21 cellular contexts compared by ENCODE assay signal in the genomic region with DNA sequence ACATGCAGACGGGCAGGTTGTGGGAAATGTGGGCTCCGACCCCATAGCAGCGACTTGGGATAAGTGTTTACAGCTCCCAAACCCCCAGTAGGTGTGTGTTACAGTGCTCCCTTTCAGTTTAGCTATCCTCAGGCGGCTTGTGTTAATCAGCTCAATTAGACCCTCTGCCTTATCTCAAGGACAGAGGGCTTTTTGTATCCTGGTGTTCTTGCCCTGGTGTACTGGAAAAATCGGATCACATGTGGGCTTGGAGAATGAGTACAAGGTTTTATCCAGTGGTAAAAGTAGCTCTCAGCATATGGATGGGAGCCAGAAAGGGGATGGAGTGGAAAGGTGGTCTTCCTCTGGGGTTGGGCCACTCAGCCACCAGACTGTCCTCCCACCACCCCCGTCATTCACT.
DNase-seq lines count a peak whose midpoint lies in the region; ATAC-seq, FAIRE-seq and TF ChIP-seq lines count a peak whose summit lies in the region.
"Had no signal": no experiment of that assay in that cellular context is flagged by ENCODE, and none has a peak within 500 bp of the region (broad histone marks: within the 10 kb centered on the region; RNA-seq: fewer than 3 reads in every experiment).

No MANE protein-coding gene starts in this region.

- no peaks in the 10 kb centered on the region for H3K9me3 ChIP-seq in RWPE2 (ENCODE audit: severe bottlenecking)
- H3K9me3 ChIP-seq in H1 (ENCODE audit: insufficient read depth in 2 of 2, low read depth in 1 of 2, low read length in 1 of 2): no peaks in the 10 kb centered on the region
- H3K9me3 ChIP-seq in neural cell (ENCODE audit: low read length): no peaks in the 10 kb centered on the region
- no peaks in the 10 kb centered on the region for H3K9me3 ChIP-seq in SJCRH30 (replicated peaks)
- H3K9me3 ChIP-seq: BLaER1 treated with 17β-estradiol and CSF1 and Interleukin-3, amounts not matched to agents 10 nM and 100 nM had no signal

- TF ChIP-seq RAD21 in H1 (IDR thresholded peaks at IDR 0.05 in 1 of 2, conservative IDR thresholded peaks at IDR 0.05 in 1 of 2; ENCODE audit: low read depth in 2 of 2, low read length in 2 of 2) (no peak), neural cell (conservative IDR thresholded peaks at IDR 0.05) (no peak)

- H2AK5ac ChIP-seq in H1 (ENCODE audit: low read depth, low read length): no peak overlapping the region

- CTCF ChIA-PET in H1 (lab: Charles Lee; ENCODE audit: partially characterized antibody): no interaction called here

- H3K9ac ChIP-seq in H1 (replicated peaks in 1 of 4; ENCODE audit: extremely low read depth in 1 of 4, low read depth in 3 of 4, low read length in 3 of 4) (no peak overlapping the region), neural cell (ENCODE audit: low read length) (no peak overlapping the region)
- H3K9ac ChIP-seq: BLaER1 treated with 17β-estradiol and CSF1 and Interleukin-3, amounts not matched to agents 10 nM and 100 nM; GM23248 had no signal

- TF ChIP-seq CTCF in RWPE2 (IDR thresholded peaks at IDR 0.05; ENCODE audit: poor library complexity, severe bottlenecking) (no peak), H1 (IDR thresholded peaks at IDR 0.05; ENCODE audit: control extremely low read depth in 1 of 3, insufficient read depth in 1 of 3, low read depth in 1 of 3, low read length in 3 of 3) (no peak), neural cell (IDR thresholded peaks at IDR 0.05; ENCODE audit: poor library complexity, severe bottlenecking) (no peak)

- H3K27me3 ChIP-seq in RWPE2 (ENCODE audit: insufficient read depth, poor library complexity, severe bottlenecking): no peaks in the 10 kb centered on the region
- no peaks in the 10 kb centered on the region for H3K27me3 ChIP-seq in H1 (replicated peaks in 1 of 4; ENCODE audit: control insufficient read depth in 3 of 4, extremely low read depth in 1 of 4, insufficient read depth in 3 of 4, low read length in 3 of 4)
- H3K27me3 ChIP-seq in neural cell (ENCODE audit: insufficient read depth, low read depth, low read length): no peaks in the 10 kb centered on the region
- no peaks in the 10 kb centered on the region for H3K27me3 ChIP-seq in SJCRH30
- H3K27me3 ChIP-seq: BLaER1 treated with 17β-estradiol and CSF1 and Interleukin-3, amounts not matched to agents 10 nM and 100 nM had no signal

- no peak overlapping the region for H2BK120ac ChIP-seq in H1 (replicated peaks; ENCODE audit: low read depth, low read length)

- H3K4me1 ChIP-seq in RWPE2 (ENCODE audit: insufficient read depth, poor library complexity, severe bottlenecking) (peaks cover 20% of the 10 kb centered on the region), H1 (replicated peaks in 1 of 4; ENCODE audit: control insufficient read depth in 3 of 4, insufficient read depth in 4 of 4, low read length in 3 of 4) (no peaks in the 10 kb centered on the region), SJCRH30 (no peaks in the 10 kb centered on the region)
- H3K4me1 ChIP-seq: BLaER1 treated with 17β-estradiol and CSF1 and Interleukin-3, amounts not matched to agents 10 nM and 100 nM had no signal

- no peak overlapping the region for H2BK20ac ChIP-seq in H1 (ENCODE audit: low read length)

- peak; percentile 42 for DNase-seq in Right ventricle myocardium inferior (ENCODE audit: missing footprints)
- no peak for DNase-seq in cardiac septum (ENCODE audit: low spot score)
- DNase-seq in RWPE2 (ENCODE audit: low spot score): no peak
- no peak for DNase-seq in H1 (ENCODE audit: low read depth in 1 of 2, low spot score in 2 of 2)
- no peak for DNase-seq in UCSD-AML1 (lab: John Stamatoyannopoulos, UW; ENCODE audit: unreplicated experiment)
- no peak for DNase-seq in SJCRH30
- DNase-seq: Calu3; CD4-positive, alpha-beta T cell; CD8-positive, alpha-beta memory T cell; COR-L47; DMS53; DMS79 treated with DMSO at 0.1 percent for 48 hours; GM23248; H9 had no signal

- H3K79me1 ChIP-seq in H1 (ENCODE audit: low read depth, low read length): no peaks in the 10 kb centered on the region

- TF ChIP-seq POLR2A in H1 (IDR thresholded peaks at IDR 0.05; ENCODE audit: control extremely low read depth in 1 of 2, low read depth in 2 of 2, low read length in 2 of 2): no peak

- H4K91ac ChIP-seq in H1 (replicated peaks; ENCODE audit: insufficient read length, low read length): no peak overlapping the region

- H4K20me1 ChIP-seq in H1 (replicated peaks in 1 of 2; ENCODE audit: control insufficient read depth in 1 of 2, insufficient read depth in 2 of 2, low read length in 2 of 2): no peaks in the 10 kb centered on the region
- no peaks in the 10 kb centered on the region for H4K20me1 ChIP-seq in neural cell (ENCODE audit: insufficient read depth)
- H4K20me1 ChIP-seq: BLaER1 treated with 17β-estradiol and CSF1 and Interleukin-3, amounts not matched to agents 10 nM and 100 nM had no signal

- H4K8ac ChIP-seq in H1 (ENCODE audit: extremely low read depth, insufficient read depth, low read length): no peak overlapping the region

- ATAC-seq in Right ventricle myocardium inferior: no peak
- no peak for ATAC-seq in RWPE2 (ENCODE audit: low read depth)
- no peak for ATAC-seq in HG03175 (IDR thresholded peaks at IDR 0.05; ENCODE audit: unreplicated experiment)
- ATAC-seq: HCT116 had no signal

- TF ChIP-seq EP300 in H1 (IDR thresholded peaks at IDR 0.05; ENCODE audit: borderline replicate concordance in 1 of 2, low read depth in 2 of 2, low read length in 2 of 2) (no peak), neural cell (conservative IDR thresholded peaks at IDR 0.05; ENCODE audit: poor library complexity, severe bottlenecking) (no peak)

- H2BK5ac ChIP-seq in H1 (ENCODE audit: low read depth, low read length): no peak overlapping the region

- H3K79me2 ChIP-seq in H1 (ENCODE audit: control insufficient read depth in 1 of 2, insufficient read depth in 2 of 2, low read length in 2 of 2) (no peaks in the 10 kb centered on the region), neural cell (replicated peaks; ENCODE audit: insufficient read depth, low read length) (no peaks in the 10 kb centered on the region)

- H3K27ac ChIP-seq in RWPE2 (ENCODE audit: poor library complexity, severe bottlenecking) (peak overlapping the region; percentile 56), H1 (ENCODE audit: low read depth, low read length) (no peak overlapping the region), neural cell (ENCODE audit: low read length) (peak overlapping the region; percentile 38), SJCRH30 (no peak overlapping the region)
- H3K27ac ChIP-seq: 22Rv1; BLaER1 treated with 17β-estradiol and CSF1 and Interleukin-3, amounts not matched to agents 10 nM and 100 nM; GM23248 had no signal

- no peak overlapping the region for H3K14ac ChIP-seq in H1 (ENCODE audit: insufficient read length)

- H3K4me2 ChIP-seq in H1 (ENCODE audit: insufficient read depth in 1 of 2, low read depth in 2 of 2, low read length in 2 of 2) (no peak overlapping the region), neural cell (ENCODE audit: low read length) (no peak overlapping the region)
- H3K4me2 ChIP-seq: BLaER1 treated with 17β-estradiol and CSF1 and Interleukin-3, amounts not matched to agents 10 nM and 100 nM had no signal

- FAIRE-seq in H1 (lab: Jason Lieb, UNC): no peak
- FAIRE-seq: A204.1, GM12892 had no signal

- H3K36me3 ChIP-seq in RWPE2 (ENCODE audit: low read depth) (no peaks in the 10 kb centered on the region), H1 (ENCODE audit: control insufficient read depth in 2 of 4, insufficient read depth in 4 of 4, low read length in 3 of 4) (no peaks in the 10 kb centered on the region), neural cell (ENCODE audit: insufficient read depth, low read length) (no peaks in the 10 kb centered on the region), SJCRH30 (no peaks in the 10 kb centered on the region)
- H3K36me3 ChIP-seq: BLaER1 treated with 17β-estradiol and CSF1 and Interleukin-3, amounts not matched to agents 10 nM and 100 nM had no signal

- no peak overlapping the region for H2BK12ac ChIP-seq in H1 (ENCODE audit: low read depth, low read length)

- no peak overlapping the region for H3K18ac ChIP-seq in H1 (ENCODE audit: extremely low read depth, low read length)

- H3K9me2 ChIP-seq in neural cell (ENCODE audit: insufficient read depth, low read length): no peaks in the 10 kb centered on the region

- intact Hi-C loops in Right ventricle myocardium inferior (cut with DNase I) (no loop called here), cardiac septum (cut with DNase I) (no loop called here)

- no peak overlapping the region for H4K5ac ChIP-seq in H1 (ENCODE audit: insufficient read length, low read depth, low read length)

- no peak overlapping the region for H3K4me3 ChIP-seq in RWPE2 (ENCODE audit: severe bottlenecking)
- H3K4me3 ChIP-seq in H1 (ENCODE audit: extremely low read depth in 1 of 4, insufficient read depth in 2 of 4, low read depth in 3 of 4, low read length in 4 of 4): no peak overlapping the region
- H3K4me3 ChIP-seq in neural cell (ENCODE audit: low read length): no peak overlapping the region
- H3K4me3 ChIP-seq in SJCRH30: no peak overlapping the region
- H3K4me3 ChIP-seq: BLaER1 treated with 17β-estradiol and CSF1 and Interleukin-3, amounts not matched to agents 10 nM and 100 nM; GM23248 had no signal

- no peak overlapping the region for H3K23ac ChIP-seq in H1 (ENCODE audit: insufficient read length)

- H3K56ac ChIP-seq in H1 (replicated peaks; ENCODE audit: insufficient read length, low read depth, low read length): no peak overlapping the region

- H3K4ac ChIP-seq in H1 (replicated peaks; ENCODE audit: insufficient read length, low read depth, low read length): no peak overlapping the region

- POLR2A ChIA-PET in H1 (lab: Charles Lee; ENCODE audit: partially characterized antibody): no interaction called here

- H2BK15ac ChIP-seq in H1 (ENCODE audit: low read length): no peak overlapping the region

- H2AFZ ChIP-seq in H1 (ENCODE audit: low read length) (peak overlapping the region; percentile 81; the same call in 1 of the 2 replicates), neural cell (ENCODE audit: low read depth, low read length) (no peak overlapping the region)
- H2AFZ ChIP-seq: GM23248 had no signal

- H3K23me2 ChIP-seq in H1 (ENCODE audit: low read depth, low read length): no peaks in the 10 kb centered on the region

- 88% methylated on average over 6 of the region's 6 CpGs; no CpG with 5 or more reads in 1 of the 2 experiments for WGBS in H1 (ENCODE audit: extremely low coverage in 1 of 2, insufficient coverage in 1 of 2, insufficient read length in 1 of 2, insufficient replicate concordance in 2 of 2, low coverage in 1 of 2, low lambda C conversion rate in 2 of 2, missing lambda C conversion rate in 1 of 2), 2 experiments

- H3F3A ChIP-seq in neural cell (ENCODE audit: insufficient read depth, low read length, poor library complexity, severe bottlenecking): no peaks in the 10 kb centered on the region

TF ChIP-seq in H1, 55 proteins besides CTCF, POLR2A, EP300 and RAD21 (continues in another document):
- TF ChIP-seq, protein P1, sequence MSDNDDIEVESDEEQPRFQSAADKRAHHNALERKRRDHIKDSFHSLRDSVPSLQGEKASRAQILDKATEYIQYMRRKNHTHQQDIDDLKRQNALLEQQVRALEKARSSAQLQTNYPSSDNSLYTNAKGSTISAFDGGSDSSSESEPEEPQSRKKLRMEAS (IDR thresholded peaks at IDR 0.05): no peak

TF ChIP-seq in neural cell, 6 proteins besides CTCF, POLR2A, EP300 and RAD21 (continues in another document):
- TF ChIP-seq MXI1 (conservative IDR thresholded peaks at IDR 0.05; ENCODE audit: poor library complexity, severe bottlenecking): no peak
- no peak for TF ChIP-seq SMC3 (conservative IDR thresholded peaks at IDR 0.05; ENCODE audit: poor library complexity)

Comparison
In these comparisons a context has a peak if more than half of its experiments do, and no peak if none do; other contexts are left out.
1. H3K27ac ChIP-seq: peak in RWPE2 (single experiment) and neural cell (single experiment); none in H1 (single experiment) and SJCRH30 (single experiment).